ENCODE assay signal across 22 cellular contexts in the genomic region with DNA sequence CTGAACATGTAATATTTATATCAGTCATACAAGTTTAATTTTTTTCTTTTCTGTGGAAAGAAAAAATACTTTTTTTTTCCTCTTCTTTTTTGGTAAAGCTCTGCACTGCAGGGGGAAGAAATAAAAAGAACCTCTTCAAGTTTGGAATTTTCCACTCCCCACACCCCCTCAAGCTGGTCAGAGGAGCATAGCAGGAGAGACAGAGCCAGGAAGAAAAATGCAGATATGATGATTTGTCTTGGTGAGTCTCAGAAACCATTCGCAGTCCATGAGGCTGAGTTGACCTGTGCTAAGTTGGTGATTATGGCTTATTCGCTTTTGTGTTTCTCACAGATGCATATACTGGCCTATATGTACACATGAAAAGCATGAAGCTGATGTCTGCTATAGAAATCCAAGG.
DNase-seq lines count a peak whose midpoint lies in the region; ATAC-seq and TF ChIP-seq lines count a peak whose summit lies in the region.
"Had no signal": no experiment of that assay in that cellular context is flagged by ENCODE, and none has a peak within 500 bp of the region (broad histone marks: within the 10 kb centered on the region; RNA-seq: fewer than 3 reads in every experiment).

No MANE protein-coding gene starts in this region.

- TF ChIP-seq EP300 in upper lobe of left lung (IDR thresholded peaks at IDR 0.05), result no peak

- intact Hi-C loops in Right ventricle myocardium inferior (cut with DNase I), result no loop called here
- intact Hi-C loops in aorta (cut with DNase I), result no loop called here

- peaks cover 0 to 16% of the 10 kb centered on the region in 2 donors for H3K4me1 ChIP-seq in right atrium auricular region
- peaks cover 0 to 3% of the 10 kb centered on the region in 2 donors for H3K4me1 ChIP-seq in aorta (ENCODE audit: control insufficient read depth in 1 of 2, insufficient read depth in 2 of 2, low read length in 2 of 2)
- H3K4me1 ChIP-seq in upper lobe of left lung, result peaks cover 6 to 13% (median 7%) of the 10 kb centered on the region in 4 donors
- H3K4me1 ChIP-seq: BLaER1 treated with 17β-estradiol and CSF1 and Interleukin-3, amounts not matched to agents 10 nM and 100 nM; foreskin keratinocyte; pancreas had no signal

- no peaks in the 10 kb centered on the region for H3K9me3 ChIP-seq in right atrium auricular region
- no peaks in the 10 kb centered on the region for H3K9me3 ChIP-seq in aorta (ENCODE audit: control insufficient read depth, low read length)
- no peaks in the 10 kb centered on the region for H3K9me3 ChIP-seq in upper lobe of left lung
- H3K9me3 ChIP-seq: pancreas, transverse colon had no signal

- no peak for TF ChIP-seq POLR2A in upper lobe of left lung (IDR thresholded peaks at IDR 0.05)

- TF ChIP-seq CTCF in right atrium auricular region (IDR thresholded peaks at IDR 0.05), result no peak
- TF ChIP-seq CTCF in omental fat pad (IDR thresholded peaks at IDR 0.05), result no peak
- no peak for TF ChIP-seq CTCF in upper lobe of left lung (IDR thresholded peaks at IDR 0.05)

- ATAC-seq in Right ventricle myocardium inferior (peak; percentile 17), omental fat pad (ENCODE audit: low FRiP score) (peak; percentile 81), aorta (ENCODE audit: low FRiP score) (peak; percentile 30), HG02970 (IDR thresholded peaks at IDR 0.05; ENCODE audit: low FRiP score, unreplicated experiment) (no peak), upper lobe of left lung (ENCODE audit: low FRiP score in 2 of 2) (no peak)
- ATAC-seq: foreskin keratinocyte; naive thymus-derived CD4-positive, alpha-beta T cell; pancreas had no signal

- 2 to 3% methylated on average over 2 of the region's 2 CpGs for WGBS in aorta, 2 donors
- 71 to 83% methylated on average over 2 of the region's 2 CpGs for WGBS in upper lobe of left lung, 2 donors

- DNase-seq in Right ventricle myocardium inferior (ENCODE audit: missing footprints), result no peak
- DNase-seq in right atrium auricular region (ENCODE audit: low spot score), result no peak
- DNase-seq in dedifferentiated amniotic fluid mesenchymal stem cell (ENCODE audit: extremely low spot score), result peak; percentile 49
- no peak for DNase-seq in omental fat pad (ENCODE audit: low spot score)
- DNase-seq in aorta, result no peak
- DNase-seq in upper lobe of left lung, result no peak
- DNase-seq in activated CD8-positive, alpha-beta memory T cell treated with anti-CD3 and anti-CD28 coated beads, Interleukin-2, amount 50 U/mL, for 4 hours, result no peak
- DNase-seq: 8988T; activated CD4-positive, alpha-beta T cell treated with anti-CD3 and anti-CD28 coated beads for 1 hour; dermis blood vessel endothelial cell; KG1; MV-4-11; naive thymus-derived CD4-positive, alpha-beta T cell; NCI-H187; NCI-H69; pancreas; stimulated activated CD4-positive, alpha-beta T cell treated with anti-CD3 and anti-CD28 coated beads, Interleukin-2, amount 100 ng/mL, for 24 hours; stimulated activated naive CD4-positive, alpha-beta T cell had no signal

- no peaks in the 10 kb centered on the region for H3K36me3 ChIP-seq in right atrium auricular region
- no peaks in the 10 kb centered on the region for H3K36me3 ChIP-seq in aorta (ENCODE audit: control insufficient read depth in 1 of 2, insufficient read depth in 2 of 2, low read length in 1 of 2)
- no peaks in the 10 kb centered on the region for H3K36me3 ChIP-seq in upper lobe of left lung
- H3K36me3 ChIP-seq: BLaER1 treated with 17β-estradiol and CSF1 and Interleukin-3, amounts not matched to agents 10 nM and 100 nM; pancreas; transverse colon had no signal

- H3K27me3 ChIP-seq in right atrium auricular region, result no peaks in the 10 kb centered on the region
- H3K27me3 ChIP-seq in aorta (ENCODE audit: control insufficient read depth in 1 of 2, insufficient read depth in 2 of 2, low read length in 1 of 2), result no peaks in the 10 kb centered on the region
- no peaks in the 10 kb centered on the region for H3K27me3 ChIP-seq in upper lobe of left lung
- H3K27me3 ChIP-seq: BLaER1 treated with 17β-estradiol and CSF1 and Interleukin-3, amounts not matched to agents 10 nM and 100 nM; foreskin keratinocyte; pancreas; transverse colon had no signal

- H3K4me3 ChIP-seq in right atrium auricular region (no peak overlapping the region), aorta (ENCODE audit: low read length in 2 of 2) (peak overlapping the region in 1 of 2 donors; percentile 18), upper lobe of left lung (no peak overlapping the region)
- H3K4me3 ChIP-seq: BLaER1 treated with 17β-estradiol and CSF1 and Interleukin-3, amounts not matched to agents 10 nM and 100 nM; pancreas; transverse colon had no signal

- no peak overlapping the region for H3K27ac ChIP-seq in right atrium auricular region
- peak overlapping the region in 1 of 2 donors; percentile 80 for H3K27ac ChIP-seq in aorta (ENCODE audit: low read depth in 1 of 2, low read length in 2 of 2)
- peak overlapping the region in 1 of 4 donors; percentile 13 for H3K27ac ChIP-seq in upper lobe of left lung
- H3K27ac ChIP-seq: BLaER1 treated with 17β-estradiol and CSF1 and Interleukin-3, amounts not matched to agents 10 nM and 100 nM; foreskin keratinocyte; pancreas had no signal

Comparison
In these comparisons a context has a peak if more than half of its experiments do, and no peak if none do; other contexts are left out.
1. ATAC-seq: peak in Right ventricle myocardium inferior (single experiment), omental fat pad (single experiment) and aorta (single experiment); none in HG02970 (single experiment) and upper lobe of left lung (0 of 2).